ENCODE assay signal across 12 cellular contexts in the genomic region with DNA sequence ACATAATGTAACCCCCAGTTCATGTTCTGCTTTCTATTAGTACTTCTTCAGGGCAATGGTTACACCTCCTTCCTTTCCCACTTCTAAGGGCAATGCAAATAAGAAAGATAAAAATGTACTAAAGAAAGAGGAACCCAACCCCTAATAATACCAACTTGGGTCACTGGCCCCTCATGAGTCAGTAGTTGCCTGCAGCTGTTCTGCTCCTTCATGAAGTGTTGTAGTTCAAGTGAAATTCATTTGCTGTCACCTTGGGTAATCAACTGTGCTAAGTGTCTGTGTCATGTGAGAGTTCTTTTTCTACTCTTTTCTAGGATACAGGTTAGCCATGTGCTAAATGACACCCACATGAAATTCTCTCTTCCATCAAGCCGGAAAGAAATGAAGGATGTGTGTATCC.
A peak's percentile ranks its signal among the peaks of the same experiment; 100 is the strongest.
DNase-seq lines count a peak whose midpoint lies in the region; ATAC-seq lines count a peak whose summit lies in the region.
"Had no signal": no experiment of that assay in that cellular context is flagged by ENCODE, and none has a peak within 500 bp of the region (broad histone marks: within the 10 kb centered on the region; RNA-seq: fewer than 3 reads in every experiment).

No MANE protein-coding gene starts in this region.

- CTCF ChIA-PET in activated CD4-positive, alpha-beta memory T cell treated with anti-CD3 and anti-CD28 coated beads, Interleukin-2, amount 10 ng/mL, durations not matched to agents 7 days and 5 days (lab: Charles Lee) = no interaction called here

- H3K9me3 ChIP-seq in effector memory CD4-positive, alpha-beta T cell (ENCODE audit: control insufficient read depth, low read length) = no peaks in the 10 kb centered on the region

- H3K9me3 Mint-ChIP-seq in activated CD4-positive, alpha-beta memory T cell treated with anti-CD3 and anti-CD28 coated beads, Interleukin-2, amount 10 ng/mL, durations not matched to agents 7 days and 5 days = no peaks in the 10 kb centered on the region
- H3K9me3 Mint-ChIP-seq: central memory CD8-positive, alpha-beta T cell had no signal

- peaks cover 7% of the 10 kb centered on the region for H3K4me1 ChIP-seq in effector memory CD4-positive, alpha-beta T cell (ENCODE audit: control insufficient read depth, insufficient read depth, low read length, poor library complexity, severe bottlenecking)

- H3K4me1 Mint-ChIP-seq in activated CD4-positive, alpha-beta memory T cell treated with anti-CD3 and anti-CD28 coated beads, Interleukin-2, amount 10 ng/mL, durations not matched to agents 7 days and 5 days = peaks cover 15% of the 10 kb centered on the region

- peak; percentile 52 for DNase-seq in KBM-7
- peak; percentile 48 for DNase-seq in myocyte (ENCODE audit: low read depth)
- no peak for DNase-seq in activated CD4-positive, alpha-beta memory T cell treated with anti-CD3 and anti-CD28 coated beads, Interleukin-2, amount 10 ng/mL, durations not matched to agents 7 days and 5 days
- no peak for DNase-seq in activated CD4-positive, CD25-positive, alpha-beta regulatory T cell (lab: John Stamatoyannopoulos, UW)
- no peak for DNase-seq in activated T-cell treated with anti-CD3 and anti-CD28 coated beads, Interleukin-2, amount 50 U/mL, for 48 hours
- DNase-seq in effector memory CD4-positive, alpha-beta T cell = no peak
- DNase-seq: activated CD4-positive, alpha-beta T cell treated with anti-CD3 and anti-CD28 coated beads for 4 hours; islet precursor cell; stimulated activated CD4-positive, alpha-beta T cell treated with anti-CD3 and anti-CD28 coated beads, Interleukin-1b, Interleukin-23, amount 100 ng/mL, for 48 hours had no signal

- peak; percentile 87 for ATAC-seq in GM18868 (IDR thresholded peaks at IDR 0.05; ENCODE audit: unreplicated experiment)
- ATAC-seq in HG02623 (IDR thresholded peaks at IDR 0.05; ENCODE audit: unreplicated experiment) = peak; percentile 87

- H3K4me3 ChIP-seq in effector memory CD4-positive, alpha-beta T cell (ENCODE audit: insufficient read depth, low read depth, low read length, poor library complexity, severe bottlenecking) = no peak overlapping the region

- peaks cover 56% of the 10 kb centered on the region for H3K36me3 Mint-ChIP-seq in activated CD4-positive, alpha-beta memory T cell treated with anti-CD3 and anti-CD28 coated beads, Interleukin-2, amount 10 ng/mL, durations not matched to agents 7 days and 5 days (ENCODE audit: low read depth)

- no peak overlapping the region for H3K27ac ChIP-seq in effector memory CD4-positive, alpha-beta T cell (ENCODE audit: insufficient read depth, low read length, poor library complexity, severe bottlenecking)

- POLR2A ChIA-PET in activated CD4-positive, alpha-beta memory T cell treated with anti-CD3 and anti-CD28 coated beads, Interleukin-2, amount 10 ng/mL, durations not matched to agents 7 days and 5 days (lab: Charles Lee) = no interaction called here

- in situ Hi-C loops in KBM-7 (cut with MboI; ENCODE audit: low pct_unique_long_range_greater_than_20kb, low sequenced_read_pairs) = no loop called here

- no peak overlapping the region for H3K27ac Mint-ChIP-seq in activated CD4-positive, alpha-beta memory T cell treated with anti-CD3 and anti-CD28 coated beads, Interleukin-2, amount 10 ng/mL, durations not matched to agents 7 days and 5 days

- no peak overlapping the region for H3K4me3 Mint-ChIP-seq in activated CD4-positive, alpha-beta memory T cell treated with anti-CD3 and anti-CD28 coated beads, Interleukin-2, amount 10 ng/mL, durations not matched to agents 7 days and 5 days
- H3K4me3 Mint-ChIP-seq: central memory CD8-positive, alpha-beta T cell had no signal

- H3K36me3 ChIP-seq in effector memory CD4-positive, alpha-beta T cell (ENCODE audit: control insufficient read depth, insufficient read depth, low read length) = peaks cover 5% of the 10 kb centered on the region

- H3K27me3 Mint-ChIP-seq in activated CD4-positive, alpha-beta memory T cell treated with anti-CD3 and anti-CD28 coated beads, Interleukin-2, amount 10 ng/mL, durations not matched to agents 7 days and 5 days = no peaks in the 10 kb centered on the region
- H3K27me3 Mint-ChIP-seq: central memory CD8-positive, alpha-beta T cell had no signal

- H3K27me3 ChIP-seq in effector memory CD4-positive, alpha-beta T cell (replicated peaks; ENCODE audit: control insufficient read depth, insufficient read depth, low read length, poor library complexity, severe bottlenecking) = no peaks in the 10 kb centered on the region

Comparison
In these comparisons a context has a peak if more than half of its experiments do, and no peak if none do; other contexts are left out.
1. DNase-seq: peak in KBM-7 (single experiment) and myocyte (single experiment); none in activated CD4-positive, alpha-beta memory T cell treated with anti-CD3 and anti-CD28 coated beads, Interleukin-2, amount 10 ng/mL, durations not matched to agents 7 days and 5 days (single experiment), activated CD4-positive, CD25-positive, alpha-beta regulatory T cell (0 of 4), activated T-cell treated with anti-CD3 and anti-CD28 coated beads, Interleukin-2, amount 50 U/mL, for 48 hours (0 of 2) and effector memory CD4-positive, alpha-beta T cell (0 of 3).